In the genomic region with DNA sequence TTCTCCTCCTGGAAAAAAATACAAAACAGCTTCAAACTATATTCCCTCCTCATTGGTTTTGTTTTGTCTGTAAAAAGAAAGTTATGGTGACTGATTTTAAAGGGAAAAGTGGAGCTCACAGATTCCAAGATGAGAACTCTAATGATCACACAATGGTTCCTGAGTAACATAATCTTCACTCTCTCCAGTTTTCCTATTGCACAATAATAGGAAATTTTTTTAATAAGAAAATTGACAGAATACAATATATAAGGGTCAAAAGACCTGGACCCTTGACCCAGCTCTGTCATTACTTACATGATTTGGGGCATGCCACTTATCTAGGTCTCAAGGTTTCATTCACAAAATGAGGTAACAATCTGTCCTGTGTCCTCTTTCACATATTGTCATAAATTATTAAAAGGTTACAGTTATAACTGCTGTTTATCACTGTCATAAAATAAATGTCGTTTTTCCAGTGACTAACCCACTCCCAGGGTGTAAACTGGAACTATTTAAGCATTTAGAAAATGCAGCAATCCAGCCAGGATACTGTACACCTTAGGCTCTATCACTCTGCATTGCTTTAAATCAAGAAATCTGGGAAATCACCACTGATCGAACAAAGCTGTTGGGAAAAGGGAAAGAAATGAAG, we compare ENCODE assay signal across 12 cellular contexts. TPM values are rescaled to one million over a fixed set of nuclear protein-coding genes. Genes with fewer than 3 reads are reported as not detected.
DNase-seq lines count a peak whose midpoint lies in the region; ATAC-seq and TF ChIP-seq lines count a peak whose summit lies in the region.
"Had no signal": no experiment of that assay in that cellular context is flagged by ENCODE, and none has a peak within 500 bp of the region (broad histone marks: within the 10 kb centered on the region; RNA-seq: fewer than 3 reads in every experiment).

No MANE protein-coding gene starts in this region.

- H3K4me3 Mint-ChIP-seq in CD8-positive, alpha-beta memory T cell, result peak overlapping the region; percentile 84 to 96 (median 88)

- H3K9me3 ChIP-seq in CD8-positive, alpha-beta memory T cell (ENCODE audit: low read length), result no peaks in the 10 kb centered on the region
- H3K9me3 ChIP-seq in Loucy (ENCODE audit: insufficient read depth, low read depth, low read length) (no peaks in the 10 kb centered on the region), colonic mucosa (no peaks in the 10 kb centered on the region), parathyroid adenoma (ENCODE audit: control insufficient read depth, low read length) (no peaks in the 10 kb centered on the region)
- H3K9me3 ChIP-seq: Caco-2, SK-N-SH had no signal

- peaks cover 0 to 2% (median 0%) of the 10 kb centered on the region in 5 donors for H3K9me3 Mint-ChIP-seq in CD8-positive, alpha-beta memory T cell

- peaks cover 57% of the 10 kb centered on the region for H3K4me1 ChIP-seq in CD8-positive, alpha-beta memory T cell (ENCODE audit: insufficient read depth, low read length)
- H3K4me1 ChIP-seq in Loucy (ENCODE audit: insufficient read depth, low read length, poor library complexity, severe bottlenecking), result peaks cover 61% of the 10 kb centered on the region
- peaks cover 6% of the 10 kb centered on the region for H3K4me1 ChIP-seq in colonic mucosa
- peaks cover 29% of the 10 kb centered on the region for H3K4me1 ChIP-seq in parathyroid adenoma

- intact Hi-C loops in colonic mucosa (cut with DNase I), result loop anchor here (10.0 kb wide), 1 partner anchor 72 kb away; no protein-coding TSS in a partner anchor

- no peaks in the 10 kb centered on the region for H3K27me3 Mint-ChIP-seq in CD8-positive, alpha-beta memory T cell

- H3K36me3 ChIP-seq in CD8-positive, alpha-beta memory T cell (ENCODE audit: insufficient read depth, low read length), result peaks cover 21% of the 10 kb centered on the region
- H3K36me3 ChIP-seq in Loucy (ENCODE audit: insufficient read depth, low read length), result no peaks in the 10 kb centered on the region
- no peaks in the 10 kb centered on the region for H3K36me3 ChIP-seq in colonic mucosa
- H3K36me3 ChIP-seq in parathyroid adenoma (ENCODE audit: control insufficient read depth, insufficient read depth, low read length), result no peaks in the 10 kb centered on the region

- H3K79me2 ChIP-seq in Loucy (ENCODE audit: insufficient read depth, low read length), result peaks cover 71% of the 10 kb centered on the region
- peaks cover 36% of the 10 kb centered on the region for H3K79me2 ChIP-seq in parathyroid adenoma

- no peak for DNase-seq in CD8-positive, alpha-beta memory T cell
- DNase-seq in colonic mucosa (no peak), NOMO-1 (lab: John Stamatoyannopoulos, UW; ENCODE audit: unreplicated experiment in 2 of 2) (no peak)
- DNase-seq: Caco-2; cortex of kidney; NK-92 treated with Interleukin-12 subunit alpha and Interleukin-12 subunit beta, amount 100 ng/mL, for 24 hours; SK-N-SH had no signal

- no peaks in the 10 kb centered on the region; the same call in 1 of the 2 replicates for H3F3A ChIP-seq in Loucy (ENCODE audit: low read depth)

- TF ChIP-seq CTCF in Loucy (conservative IDR thresholded peaks at IDR 0.05; ENCODE audit: low read length), result no peak
- no peak for TF ChIP-seq CTCF in colonic mucosa (IDR thresholded peaks at IDR 0.05)
- no peak for TF ChIP-seq CTCF in parathyroid adenoma (IDR thresholded peaks at IDR 0.05)

- H3K9ac ChIP-seq in Loucy (ENCODE audit: low read depth, low read length, poor library complexity, severe bottlenecking), result peak overlapping the region; percentile 41
- peak overlapping the region in 1 of 2 donors; percentile 56 for H3K9ac ChIP-seq in colonic mucosa (ENCODE audit: low read depth in 2 of 2, low read length in 2 of 2)
- no peak overlapping the region for H3K9ac ChIP-seq in parathyroid adenoma
- H3K9ac ChIP-seq: SK-N-SH had no signal

- no peak overlapping the region for H2AFZ ChIP-seq in Loucy (ENCODE audit: low read length)
- no peak overlapping the region for H2AFZ ChIP-seq in parathyroid adenoma

- no peaks in the 10 kb centered on the region for H3K9me2 ChIP-seq in Loucy (replicated peaks; ENCODE audit: low read depth, low read length)
- H3K9me2 ChIP-seq: SK-N-SH had no signal

- peaks cover 13 to 67% (median 20%) of the 10 kb centered on the region in 3 donors for H3K36me3 Mint-ChIP-seq in CD8-positive, alpha-beta memory T cell

- peak overlapping the region; percentile 67 to 95 (median 81) for H3K27ac Mint-ChIP-seq in CD8-positive, alpha-beta memory T cell

- POLR2A ChIA-PET in CD8-positive, alpha-beta memory T cell (lab: Charles Lee), result interaction anchor here (0.5 to 1.5 kb wide), 2 partner anchors 12 to 63 kb away, joined by 3 read pairs; no protein-coding TSS in a partner anchor

- H3K4me2 ChIP-seq in Loucy (ENCODE audit: low read depth, low read length, poor library complexity, severe bottlenecking) (peak overlapping the region; percentile 85), parathyroid adenoma (ENCODE audit: low read length) (no peak overlapping the region)
- H3K4me2 ChIP-seq: SK-N-SH had no signal

- H3K4me1 Mint-ChIP-seq in CD8-positive, alpha-beta memory T cell, result peaks cover 66 to 79% (median 76%) of the 10 kb centered on the region in 3 donors

- peaks cover 13% of the 10 kb centered on the region for H4K20me1 ChIP-seq in Loucy (ENCODE audit: insufficient read depth, low read length, poor library complexity, severe bottlenecking)

- CTCF ChIA-PET in CD8-positive, alpha-beta memory T cell (lab: Charles Lee), result interaction anchor here (0.9 to 1.3 kb wide), 3 partner anchors 8 to 63 kb away, joined by 3 to 4 read pairs (median 3); no protein-coding TSS in a partner anchor

- H3K27ac ChIP-seq in CD8-positive, alpha-beta memory T cell (ENCODE audit: low read depth, low read length), result no peak overlapping the region
- H3K27ac ChIP-seq in colonic mucosa (peak overlapping the region; percentile 65), parathyroid adenoma (peak overlapping the region; percentile 30)

- no peaks in the 10 kb centered on the region for H3K27me3 ChIP-seq in CD8-positive, alpha-beta memory T cell (ENCODE audit: insufficient read depth, low read length, poor library complexity, severe bottlenecking)
- no peaks in the 10 kb centered on the region for H3K27me3 ChIP-seq in Loucy (ENCODE audit: insufficient read depth, low read length, poor library complexity, severe bottlenecking)
- no peaks in the 10 kb centered on the region for H3K27me3 ChIP-seq in colonic mucosa
- H3K27me3 ChIP-seq in parathyroid adenoma (ENCODE audit: control insufficient read depth, insufficient read depth, low read length), result no peaks in the 10 kb centered on the region

- no peak for ATAC-seq in HG03439 (IDR thresholded peaks at IDR 0.05; ENCODE audit: unreplicated experiment)
- no peak for ATAC-seq in HG02571 (IDR thresholded peaks at IDR 0.05; ENCODE audit: unreplicated experiment)
- ATAC-seq: right cardiac atrium had no signal

- peak overlapping the region; percentile 72 for H3K4me3 ChIP-seq in CD8-positive, alpha-beta memory T cell (ENCODE audit: low read length)
- peak overlapping the region; percentile 76 for H3K4me3 ChIP-seq in Loucy (ENCODE audit: low read length, poor library complexity, severe bottlenecking)
- no peak overlapping the region for H3K4me3 ChIP-seq in colonic mucosa
- no peak overlapping the region for H3K4me3 ChIP-seq in parathyroid adenoma (ENCODE audit: low read depth, low read length)

RNA-seq across cellular contexts. Expression of a gene that starts 4.1 kb away (rescaled TPM):
- total RNA-seq in CD8-positive, alpha-beta memory T cell, result 10 to 100 TPM; 65.2 to 66.8 TPM
- 211 TPM for polyA plus RNA-seq in CD8-positive, alpha-beta memory T cell
- 100 to 1,000 TPM; 103 to 125 TPM for total RNA-seq in colonic mucosa

Comparison
In these comparisons a context has a peak if more than half of its experiments do, and no peak if none do; other contexts are left out.
1. H3K4me3 ChIP-seq: peak in CD8-positive, alpha-beta memory T cell (single experiment) and Loucy (single experiment); none in colonic mucosa (single experiment) and parathyroid adenoma (single experiment).